In genomic region chr2:240925576-240926515, GRCh38 we compare ENCODE assay signal across 18 cellular contexts. TPM values are rescaled to one million over a fixed set of nuclear protein-coding genes. Genes with fewer than 3 reads are reported as not detected.
A peak's percentile ranks its signal among the peaks of the same experiment; 100 is the strongest.
DNase-seq lines count a peak whose midpoint lies in the region; ATAC-seq and TF ChIP-seq lines count a peak whose summit lies in the region.
"Had no signal": no experiment of that assay in that cellular context is flagged by ENCODE, and none has a peak within 500 bp of the region (broad histone marks: within the 10 kb centered on the region; RNA-seq: fewer than 3 reads in every experiment).

No MANE protein-coding gene starts in this region.

- intact Hi-C loops in body of pancreas (cut with DNase I) (no loop called here), transverse colon (cut with DNase I; ENCODE audit: low total_unique reads) (no loop called here)

- no peaks in the 10 kb centered on the region for H3K27me3 Mint-ChIP-seq in activated T-cell treated with anti-CD3 and anti-CD28 coated beads, Interleukin-2, amount 50 U/mL, for 24 hours
- peaks cover 17% of the 10 kb centered on the region for H3K27me3 Mint-ChIP-seq in mesothelial cell of epicardium (ENCODE audit: low read depth)
- H3K27me3 Mint-ChIP-seq: activated CD4-positive, alpha-beta T cell treated with anti-CD3 and anti-CD28 coated beads for 36 hours had no signal

- H3K9me3 ChIP-seq in body of pancreas (no peaks in the 10 kb centered on the region), transverse colon (no peaks in the 10 kb centered on the region), Karpas-422 (ENCODE audit: low read length) (no peaks in the 10 kb centered on the region)
- H3K9me3 ChIP-seq: SJCRH30 had no signal

- H3K27ac ChIP-seq in body of pancreas (no peak overlapping the region), transverse colon (no peak overlapping the region), Karpas-422 (ENCODE audit: low read length) (no peak overlapping the region)
- H3K27ac ChIP-seq: epithelial cell of prostate, SJCRH30 had no signal

- H3K36me3 ChIP-seq in body of pancreas (replicated peaks in 1 of 2; ENCODE audit: insufficient read depth in 1 of 2, low read depth in 2 of 2) (no peaks in the 10 kb centered on the region), transverse colon (no peaks in the 10 kb centered on the region), Karpas-422 (ENCODE audit: insufficient read depth, low read length) (no peaks in the 10 kb centered on the region)
- H3K36me3 ChIP-seq: SJCRH30 had no signal

- H3K4me3 ChIP-seq in body of pancreas (no peak overlapping the region), transverse colon (no peak overlapping the region), Karpas-422 (ENCODE audit: low read length) (no peak overlapping the region)

- 84 to 88% methylated on average over 7 to 25 of the region's 29 CpGs for WGBS in body of pancreas, 2 donors
- 89% methylated on average over 20 of the region's 29 CpGs; no CpG with 5 or more reads in 1 of the 2 donors for WGBS in transverse colon (ENCODE audit: low coverage in 1 of 2), 2 donors

- H3K27ac Mint-ChIP-seq in activated T-cell treated with anti-CD3 and anti-CD28 coated beads, Interleukin-2, amount 50 U/mL, for 24 hours, result no peak overlapping the region
- no peak overlapping the region for H3K27ac Mint-ChIP-seq in mesothelial cell of epicardium
- H3K27ac Mint-ChIP-seq: activated CD4-positive, alpha-beta T cell treated with anti-CD3 and anti-CD28 coated beads for 36 hours; naive B cell had no signal

- H3K27me3 ChIP-seq in body of pancreas, result no peaks in the 10 kb centered on the region
- no peaks in the 10 kb centered on the region for H3K27me3 ChIP-seq in transverse colon
- H3K27me3 ChIP-seq in Karpas-422 (ENCODE audit: low read length), result no peaks in the 10 kb centered on the region
- H3K27me3 ChIP-seq: SJCRH30 had no signal

- H4K20me1 ChIP-seq in Karpas-422 (ENCODE audit: insufficient read depth, low read depth, low read length), result peaks cover 7% of the 10 kb centered on the region; the same call in 1 of the 2 replicates

- no peaks in the 10 kb centered on the region for H3K9me3 Mint-ChIP-seq in activated T-cell treated with anti-CD3 and anti-CD28 coated beads, Interleukin-2, amount 50 U/mL, for 24 hours
- H3K9me3 Mint-ChIP-seq in mesothelial cell of epicardium, result no peaks in the 10 kb centered on the region

- no peak overlapping the region for H3K9ac ChIP-seq in Karpas-422 (ENCODE audit: low read length)

- no peaks in the 10 kb centered on the region for H3K9me2 ChIP-seq in Karpas-422 (replicated peaks; ENCODE audit: insufficient read depth, low read length)

- in situ Hi-C loops in transverse colon (cut with MboI; ENCODE audit: low pct_ligation_motif_present in 1 of 4, low pct_unique_long_range_greater_than_20kb in 1 of 4, low sequenced_read_pairs in 3 of 4), result no loop called here

- no peak for TF ChIP-seq EP300 in transverse colon (IDR thresholded peaks at IDR 0.05; ENCODE audit: low read depth)

- H3K4me2 ChIP-seq in Karpas-422 (ENCODE audit: low read depth, low read length, poor library complexity, severe bottlenecking), result no peak overlapping the region

- no peaks in the 10 kb centered on the region for H3K79me2 ChIP-seq in Karpas-422 (ENCODE audit: low read length)

- no peak overlapping the region for H3K4me3 Mint-ChIP-seq in activated T-cell treated with anti-CD3 and anti-CD28 coated beads, Interleukin-2, amount 50 U/mL, for 24 hours
- no peak overlapping the region for H3K4me3 Mint-ChIP-seq in mesothelial cell of epicardium
- H3K4me3 Mint-ChIP-seq: activated CD4-positive, alpha-beta T cell treated with anti-CD3 and anti-CD28 coated beads for 36 hours; naive B cell had no signal

- peaks cover 3% of the 10 kb centered on the region for H3K4me1 ChIP-seq in body of pancreas
- peaks cover 0 to 4% (median 0%) of the 10 kb centered on the region in 4 donors for H3K4me1 ChIP-seq in transverse colon
- H3K4me1 ChIP-seq in Karpas-422 (ENCODE audit: low read length), result no peaks in the 10 kb centered on the region

- TF ChIP-seq POLR2A in body of pancreas (IDR thresholded peaks at IDR 0.05), result no peak
- no peak for TF ChIP-seq POLR2A in transverse colon (IDR thresholded peaks at IDR 0.05)
- no peak for TF ChIP-seq POLR2A in GM18505 (IDR thresholded peaks at IDR 0.05; ENCODE audit: borderline replicate concordance, extremely low read depth, insufficient read depth, insufficient read length)

- TF ChIP-seq CTCF in body of pancreas (IDR thresholded peaks at IDR 0.05) (no peak), mesothelial cell of epicardium (IDR thresholded peaks at IDR 0.05; ENCODE audit: unreplicated experiment) (no peak), transverse colon (IDR thresholded peaks at IDR 0.05) (no peak)

- no peaks in the 10 kb centered on the region for H3K4me1 Mint-ChIP-seq in activated T-cell treated with anti-CD3 and anti-CD28 coated beads, Interleukin-2, amount 50 U/mL, for 24 hours (ENCODE audit: low read depth)
- no peaks in the 10 kb centered on the region for H3K4me1 Mint-ChIP-seq in mesothelial cell of epicardium
- H3K4me1 Mint-ChIP-seq: activated CD4-positive, alpha-beta T cell treated with anti-CD3 and anti-CD28 coated beads for 36 hours; naive B cell had no signal

- no peaks in the 10 kb centered on the region for H3K36me3 Mint-ChIP-seq in activated T-cell treated with anti-CD3 and anti-CD28 coated beads, Interleukin-2, amount 50 U/mL, for 24 hours (ENCODE audit: low read depth)
- H3K36me3 Mint-ChIP-seq in mesothelial cell of epicardium, result no peaks in the 10 kb centered on the region
- H3K36me3 Mint-ChIP-seq: naive B cell had no signal

- no peak for ATAC-seq in body of pancreas
- ATAC-seq in GM18505 (IDR thresholded peaks at IDR 0.05; ENCODE audit: unreplicated experiment), result no peak
- no peak for ATAC-seq in GM21619 (IDR thresholded peaks at IDR 0.05; ENCODE audit: unreplicated experiment)

- H2AFZ ChIP-seq in Karpas-422 (ENCODE audit: low read length), result no peak overlapping the region

- DNase-seq in activated T-cell treated with anti-CD3 and anti-CD28 coated beads, Interleukin-2, amount 50 U/mL, for 24 hours, result peak; percentile 22
- DNase-seq in activated T-cell treated with anti-CD3 and anti-CD28 coated beads for 4 hours, result no peak
- DNase-seq in body of pancreas, result peak; percentile 1 to 11 (median 7)
- DNase-seq in mesothelial cell of epicardium (ENCODE audit: low spot score in 2 of 2, unreplicated experiment in 2 of 2), result peak; percentile 12 to 36
- DNase-seq in transverse colon, result peak; percentile 7
- DNase-seq in Karpas-422, result no peak
- DNase-seq: activated CD4-positive, alpha-beta T cell treated with anti-CD3 and anti-CD28 coated beads for 36 hours; AML-193; GF-D8; naive B cell; NCI-H345; stimulated activated naive CD4-positive, alpha-beta T cell had no signal

RNA-seq across cellular contexts. Expression of gene CROCC2, which starts 19.7 kb away (rescaled TPM):
- under 1 TPM in 1 of 2 donors, not detected in 1; under 0.01 TPM for total RNA-seq in body of pancreas
- 0.16 to 0.32 TPM (median 0.16 TPM) in 3 replicates for total RNA-seq in mesothelial cell of epicardium
- not detected for total RNA-seq in transverse colon
- not detected in 2 replicates for total RNA-seq in Karpas-422 (2014; rRNA removed; shearing (Covaris generic); ENCODE audit: low replicate concordance)
- total RNA-seq: activated CD4-positive, alpha-beta T cell treated with anti-CD3 and anti-CD28 coated beads for 36 hours; astrocyte; H1 had no signal

RNA-seq across cellular contexts. Expression of gene MAB21L4, which starts 29.9 kb away (rescaled TPM):
- total RNA-seq in body of pancreas (under 1 TPM in 1 of 2 donors, not detected in 1; 0.26 TPM), mesothelial cell of epicardium (2.0 to 3.2 TPM (median 2.4 TPM) in 3 replicates), transverse colon (10 to 100 TPM in 1 of 4 donors, 1 to 10 TPM in 2, not detected in 1; 4.9 to 11.6 (median 9.8) TPM)
- not detected in 2 replicates for total RNA-seq in Karpas-422 (2014; rRNA removed; shearing (Covaris generic); ENCODE audit: low replicate concordance)
- total RNA-seq: activated CD4-positive, alpha-beta T cell treated with anti-CD3 and anti-CD28 coated beads for 36 hours; H1 had no signal

RNA-seq across cellular contexts. Expression of gene AGXT, which starts 57.2 kb away (rescaled TPM):
- total RNA-seq in body of pancreas (1 to 10 TPM in 1 of 2 donors, not detected in 1; 1.6 TPM), mesothelial cell of epicardium (not detected in 3 replicates), transverse colon (1 to 10 TPM in 1 of 4 donors, under 1 TPM in 2, not detected in 1; 0.32 to 2.2 (median 0.82) TPM)
- total RNA-seq in Karpas-422 (2014; rRNA removed; shearing (Covaris generic); ENCODE audit: low replicate concordance), result not detected in 2 replicates
- total RNA-seq: activated CD4-positive, alpha-beta T cell treated with anti-CD3 and anti-CD28 coated beads for 36 hours; astrocyte; H1 had no signal

Comparison
In these comparisons a context has a peak if more than half of its experiments do, and no peak if none do; other contexts are left out.
1. DNase-seq: peak in activated T-cell treated with anti-CD3 and anti-CD28 coated beads, Interleukin-2, amount 50 U/mL, for 24 hours (single experiment), body of pancreas (4 of 4), mesothelial cell of epicardium (2 of 2) and transverse colon (single experiment); none in activated T-cell treated with anti-CD3 and anti-CD28 coated beads for 4 hours (single experiment) and Karpas-422 (single experiment).